Comparison of ENCODE assay signal across 24 cellular contexts in the genomic region with DNA sequence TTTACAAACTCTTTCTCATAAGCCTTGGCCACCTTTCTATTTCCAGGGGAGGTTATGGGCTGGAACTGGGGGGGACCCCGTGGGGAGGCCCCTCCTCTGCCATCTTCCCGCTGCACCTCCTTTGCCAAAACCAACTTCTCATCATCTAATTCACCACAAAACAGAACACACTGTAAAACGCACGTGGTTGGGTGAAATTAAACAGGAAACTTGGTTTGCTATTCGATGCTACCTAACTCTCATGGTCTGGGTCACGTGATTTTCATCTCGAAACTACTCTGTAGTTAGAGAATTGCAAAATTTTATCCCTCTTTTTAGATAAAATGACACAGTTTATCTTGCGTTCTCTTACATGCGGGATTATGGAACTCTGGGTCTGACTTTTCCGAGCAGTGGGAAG.
"Had no signal": no experiment of that assay in that cellular context is flagged by ENCODE, and none has a peak within 500 bp of the region (broad histone marks: within the 10 kb centered on the region; RNA-seq: fewer than 3 reads in every experiment).

No MANE protein-coding gene starts in this region.

- H3K27ac Mint-ChIP-seq: effector memory CD8-positive, alpha-beta T cell; memory B cell; naive thymus-derived CD4-positive, alpha-beta T cell; stimulated activated memory B cell treated with anti-CD40 and anti-IgM and Interleukin-4, amounts not matched to agents 10 μg/mL and 1 μg/mL and 100 μg/mL, for 72 hours; type B pancreatic cell had no signal

- H3K4me3 ChIP-seq: coronary artery, esophagus squamous epithelium, heart right ventricle, lung, ovary, psoas muscle, sigmoid colon, stomach, tibial artery had no signal

- H3K27ac ChIP-seq: coronary artery, esophagus squamous epithelium, heart right ventricle, ovary, psoas muscle, sigmoid colon, stomach, tibial artery had no signal

- H3K9me3 Mint-ChIP-seq: neural crest cell, type B pancreatic cell had no signal

- H3K4me1 ChIP-seq: psoas muscle had no signal

- H3K9me3 ChIP-seq: esophagus squamous epithelium, heart right ventricle, ovary, psoas muscle, sigmoid colon, stomach, tibial artery had no signal

- ATAC-seq: effector memory CD8-positive, alpha-beta T cell; heart right ventricle; naive thymus-derived CD4-positive, alpha-beta T cell; psoas muscle; right cardiac atrium; stimulated activated memory B cell treated with anti-CD40 and anti-IgM and Interleukin-4, amounts not matched to agents 10 μg/mL and 1 μg/mL and 100 μg/mL, for 72 hours had no signal

- H3K27me3 ChIP-seq: esophagus squamous epithelium, heart right ventricle, ovary, sigmoid colon, stomach, tibial artery had no signal

- DNase-seq: dermis blood vessel endothelial cell; effector memory CD8-positive, alpha-beta T cell; erythroblast; esophagus squamous epithelium; foreskin melanocyte; glutamatergic neuron; heart right ventricle; hippocampal formation; islet precursor cell; midbrain; ovary; psoas muscle; right cardiac atrium; sigmoid colon; stimulated activated CD4-positive, alpha-beta T cell treated with anti-CD3 and anti-CD28 coated beads, Interleukin-4, amount 100 ng/mL, for 4 hours; stomach had no signal

- H3K36me3 ChIP-seq: ovary had no signal

- H3K4me3 Mint-ChIP-seq: effector memory CD8-positive, alpha-beta T cell; memory B cell; neural crest cell; stimulated activated memory B cell treated with anti-CD40 and anti-IgM and Interleukin-4, amounts not matched to agents 10 μg/mL and 1 μg/mL and 100 μg/mL, for 72 hours; type B pancreatic cell had no signal

- H3K27me3 Mint-ChIP-seq: effector memory CD8-positive, alpha-beta T cell; stimulated activated memory B cell treated with anti-CD40 and anti-IgM and Interleukin-4, amounts not matched to agents 10 μg/mL and 1 μg/mL and 100 μg/mL, for 72 hours; type B pancreatic cell had no signal
